ENCODE assay signal across 15 cellular contexts in genomic region chr1:158101944-158102343, GRCh38.
A peak's percentile ranks its signal among the peaks of the same experiment; 100 is the strongest.
DNase-seq lines count a peak whose midpoint lies in the region; ATAC-seq, FAIRE-seq and TF ChIP-seq lines count a peak whose summit lies in the region.
"Had no signal": no experiment of that assay in that cellular context is flagged by ENCODE, and none has a peak within 500 bp of the region (broad histone marks: within the 10 kb centered on the region; RNA-seq: fewer than 3 reads in every experiment).

No MANE protein-coding gene starts in this region.

- peak; percentile 35 for TF ChIP-seq POLR2A in endothelial cell of umbilical vein (IDR thresholded peaks at IDR 0.05; ENCODE audit: low read depth, low read length)

- no peak overlapping the region for H3K4me3 Mint-ChIP-seq in activated T-helper 2 cell treated with anti-CD3 and anti-CD28 coated beads, Interferon-gamma antibody, Interleukin-2, Interleukin-4, amounts not matched to agents 10 μg/mL and 5 μg/mL and 100 μg/mL, durations not matched to agents 14 hours and 24 hours and 36 hours (ENCODE audit: low read depth)

- no peak overlapping the region for H3K4me3 ChIP-seq in GM23248
- no peak overlapping the region for H3K4me3 ChIP-seq in endothelial cell of umbilical vein (replicated peaks in 1 of 3; ENCODE audit: insufficient read depth in 1 of 3, low read depth in 1 of 3, low read length in 3 of 3)
- H3K4me3 ChIP-seq in effector memory CD4-positive, alpha-beta T cell (ENCODE audit: insufficient read depth, low read depth, low read length, poor library complexity, severe bottlenecking) = no peak overlapping the region
- H3K4me3 ChIP-seq: adrenal gland, suprapubic skin had no signal

- H4K20me1 ChIP-seq in GM23248 (ENCODE audit: insufficient read depth) = no peaks in the 10 kb centered on the region
- H4K20me1 ChIP-seq in endothelial cell of umbilical vein (replicated peaks; ENCODE audit: control insufficient read depth, extremely low read depth, insufficient read depth, low read length) = no peaks in the 10 kb centered on the region

- CTCF ChIA-PET in endothelial cell of umbilical vein (lab: Charles Lee) = interaction anchor here (0.7 to 2.2 kb wide), 10 partner anchors 9 to 133 kb away, joined by 3 to 10 read pairs (median 4); no protein-coding TSS in a partner anchor

- H3K4me2 ChIP-seq in GM23248 (ENCODE audit: unreplicated experiment) (no peak overlapping the region), endothelial cell of umbilical vein (ENCODE audit: insufficient read depth, low read length) (peak overlapping the region; percentile 58)

- H3K9ac ChIP-seq in GM23248 (no peak overlapping the region), endothelial cell of umbilical vein (replicated peaks; ENCODE audit: extremely low read depth, insufficient read depth, low read length) (no peak overlapping the region)

- BruUV-seq in endothelial cell of umbilical vein (replicated peaks; lab: Mats Ljungman, UMichigan) = no TSS peak

- peak; percentile 91 for FAIRE-seq in endothelial cell of umbilical vein (lab: Jason Lieb, UNC)
- FAIRE-seq: endometrium had no signal

- WGBS in GM23248 (ENCODE audit: low coverage in 1 of 2, low lambda C conversion rate in 2 of 2, missing lambda C conversion rate in 2 of 2), 2 experiments = 0 to 3% methylated on average over 1 of the region's 1 CpG

- peaks cover 18% of the 10 kb centered on the region for H3K27me3 Mint-ChIP-seq in activated T-helper 2 cell treated with anti-CD3 and anti-CD28 coated beads, Interferon-gamma antibody, Interleukin-2, Interleukin-4, amounts not matched to agents 10 μg/mL and 5 μg/mL and 100 μg/mL, durations not matched to agents 14 hours and 24 hours and 36 hours (ENCODE audit: low read depth)

- H2AFZ ChIP-seq in GM23248 (no peak overlapping the region), endothelial cell of umbilical vein (ENCODE audit: low read depth, low read length) (no peak overlapping the region)

- DNase-seq in GM23248 (peak; percentile 59), NCI-H69 (lab: John Stamatoyannopoulos, UW) (peak; percentile 38), endothelial cell of umbilical vein (ENCODE audit: low read depth, low spot score) (peak; percentile 92), non-pigmented ciliary epithelial cell (ENCODE audit: low read depth) (peak; percentile 15), RPMI8226 (no peak)
- no peak for DNase-seq in effector memory CD4-positive, alpha-beta T cell
- no peak for DNase-seq in activated T-helper 2 cell treated with anti-CD3 and anti-CD28 coated beads, Interferon-gamma antibody, Interleukin-2, Interleukin-4, amounts not matched to agents 10 μg/mL and 5 μg/mL and 100 μg/mL, durations not matched to agents 14 hours and 24 hours and 36 hours (ENCODE audit: low spot score)
- DNase-seq: activated CD4-positive, alpha-beta T cell treated with anti-CD3 and anti-CD28 coated beads, Interleukin-2, amount 50 U/mL, for 48 hours; islet precursor cell; NCI-H510A treated with DMSO at 0.1 percent for 48 hours; occipital lobe had no signal

- dilution Hi-C loops in endothelial cell of umbilical vein (cut with MboI; ENCODE audit: extremely low pct_ligation_motif_present, low sequenced_read_pairs) = no loop called here

- intact Hi-C loops in endothelial cell of umbilical vein (cut with micrococcal nuclease) = no loop called here
- intact Hi-C loops in activated T-helper 2 cell treated with anti-CD3 and anti-CD28 coated beads, Interferon-gamma antibody, Interleukin-2, Interleukin-4, amounts not matched to agents 10 μg/mL and 5 μg/mL and 100 μg/mL, durations not matched to agents 14 hours and 24 hours and 36 hours (cut with micrococcal nuclease) = no loop called here

- H3K27ac Mint-ChIP-seq in activated T-helper 2 cell treated with anti-CD3 and anti-CD28 coated beads, Interferon-gamma antibody, Interleukin-2, Interleukin-4, amounts not matched to agents 10 μg/mL and 5 μg/mL and 100 μg/mL, durations not matched to agents 14 hours and 24 hours and 36 hours = no peak overlapping the region

- POLR2A ChIA-PET in endothelial cell of umbilical vein (lab: Charles Lee) = no interaction called here

- peaks cover 3% of the 10 kb centered on the region; the same call in 1 of the 2 replicates for H3K36me3 ChIP-seq in GM23248 (ENCODE audit: low read depth)
- H3K36me3 ChIP-seq in endothelial cell of umbilical vein (ENCODE audit: control insufficient read depth in 2 of 2, extremely low read depth in 1 of 2, insufficient read depth in 2 of 2, low read length in 2 of 2) = no peaks in the 10 kb centered on the region
- no peaks in the 10 kb centered on the region for H3K36me3 ChIP-seq in effector memory CD4-positive, alpha-beta T cell (ENCODE audit: control insufficient read depth, insufficient read depth, low read length)
- H3K36me3 ChIP-seq: adrenal gland, suprapubic skin had no signal

- H3K4me1 ChIP-seq in GM23248 (ENCODE audit: insufficient read depth) = peaks cover 16% of the 10 kb centered on the region; the same call in 1 of the 2 replicates
- H3K4me1 ChIP-seq in endothelial cell of umbilical vein (ENCODE audit: control insufficient read depth, extremely low read depth, insufficient read depth, low read length) = peaks cover 12% of the 10 kb centered on the region
- H3K4me1 ChIP-seq in effector memory CD4-positive, alpha-beta T cell (ENCODE audit: control insufficient read depth, insufficient read depth, low read length, poor library complexity, severe bottlenecking) = no peaks in the 10 kb centered on the region
- H3K4me1 ChIP-seq: suprapubic skin had no signal

- no peaks in the 10 kb centered on the region for H3K9me1 ChIP-seq in endothelial cell of umbilical vein (replicated peaks; ENCODE audit: control insufficient read depth, extremely low read depth, insufficient read depth, low read length)

- in situ Hi-C loops in GM23248 (cut with MboI) = no loop called here

- H3K27me3 ChIP-seq in GM23248 (replicated peaks; ENCODE audit: insufficient read depth) (no peaks in the 10 kb centered on the region), endothelial cell of umbilical vein (ENCODE audit: control insufficient read depth in 2 of 2, insufficient read depth in 2 of 2, low read length in 2 of 2) (peaks cover 26 to 30% of the 10 kb centered on the region in 2 experiments)
- H3K27me3 ChIP-seq in effector memory CD4-positive, alpha-beta T cell (replicated peaks; ENCODE audit: control insufficient read depth, insufficient read depth, low read length, poor library complexity, severe bottlenecking) = no peaks in the 10 kb centered on the region
- H3K27me3 ChIP-seq: adrenal gland had no signal

- H3K9me3 ChIP-seq in GM23248 (ENCODE audit: low read depth) (no peaks in the 10 kb centered on the region), endothelial cell of umbilical vein (replicated peaks; ENCODE audit: control insufficient read depth, insufficient read depth, low read length) (no peaks in the 10 kb centered on the region)
- no peaks in the 10 kb centered on the region for H3K9me3 ChIP-seq in effector memory CD4-positive, alpha-beta T cell (ENCODE audit: control insufficient read depth, low read length)
- H3K9me3 ChIP-seq: adrenal gland, suprapubic skin had no signal

- H3K79me2 ChIP-seq in GM23248 (ENCODE audit: insufficient read depth) = no peaks in the 10 kb centered on the region
- no peaks in the 10 kb centered on the region for H3K79me2 ChIP-seq in endothelial cell of umbilical vein (ENCODE audit: control insufficient read depth, insufficient read depth, low read length)

- no peak for ATAC-seq in HG03457 (IDR thresholded peaks at IDR 0.05; ENCODE audit: unreplicated experiment)

- peaks cover 17% of the 10 kb centered on the region; the same call in 1 of the 2 replicates for H3F3A ChIP-seq in GM23248 (ENCODE audit: insufficient read depth)

- peaks cover 5% of the 10 kb centered on the region for H3K4me1 Mint-ChIP-seq in activated T-helper 2 cell treated with anti-CD3 and anti-CD28 coated beads, Interferon-gamma antibody, Interleukin-2, Interleukin-4, amounts not matched to agents 10 μg/mL and 5 μg/mL and 100 μg/mL, durations not matched to agents 14 hours and 24 hours and 36 hours (ENCODE audit: low read depth)

- no peaks in the 10 kb centered on the region for H3K36me3 Mint-ChIP-seq in activated T-helper 2 cell treated with anti-CD3 and anti-CD28 coated beads, Interferon-gamma antibody, Interleukin-2, Interleukin-4, amounts not matched to agents 10 μg/mL and 5 μg/mL and 100 μg/mL, durations not matched to agents 14 hours and 24 hours and 36 hours (ENCODE audit: low read depth)

- TF ChIP-seq CTCF in endothelial cell of umbilical vein (IDR thresholded peaks at IDR 0.05; ENCODE audit: extremely low read depth in 1 of 2, insufficient read depth in 1 of 2, low read depth in 1 of 2, low read length in 2 of 2) = no peak

- no peaks in the 10 kb centered on the region for H3K9me2 ChIP-seq in GM23248 (ENCODE audit: insufficient read depth)

- H3K27ac ChIP-seq in GM23248 (no peak overlapping the region), endothelial cell of umbilical vein (ENCODE audit: insufficient read depth, low read depth, low read length) (peak overlapping the region; percentile 60)
- H3K27ac ChIP-seq in effector memory CD4-positive, alpha-beta T cell (ENCODE audit: insufficient read depth, low read length, poor library complexity, severe bottlenecking) = no peak overlapping the region
- H3K27ac ChIP-seq: adrenal gland, suprapubic skin had no signal

- no peaks in the 10 kb centered on the region for H3K9me3 Mint-ChIP-seq in activated T-helper 2 cell treated with anti-CD3 and anti-CD28 coated beads, Interferon-gamma antibody, Interleukin-2, Interleukin-4, amounts not matched to agents 10 μg/mL and 5 μg/mL and 100 μg/mL, durations not matched to agents 14 hours and 24 hours and 36 hours

TF ChIP-seq in endothelial cell of umbilical vein, 7 proteins besides CTCF, POLR2A, EP300 and RAD21:
- peak; percentile 95 for TF ChIP-seq JUN (IDR thresholded peaks at IDR 0.05; ENCODE audit: borderline replicate concordance, insufficient read depth, insufficient read length, low read depth)
- no peak for TF ChIP-seq MYC (IDR thresholded peaks at IDR 0.05; ENCODE audit: low read depth, low read length)
- TF ChIP-seq GATA2 (IDR thresholded peaks at IDR 0.05; ENCODE audit: insufficient read depth, insufficient read length, low read depth, low read length) = peak; percentile 96
- TF ChIP-seq EZH2 (IDR thresholded peaks at IDR 0.05; ENCODE audit: borderline replicate concordance, low read depth, low read length, severe bottlenecking) = no peak
- TF ChIP-seq MAX (IDR thresholded peaks at IDR 0.05; ENCODE audit: insufficient read depth, insufficient read length) = no peak
- TF ChIP-seq FOS (IDR thresholded peaks at IDR 0.05; ENCODE audit: borderline replicate concordance, insufficient read depth, low read length) = peak; percentile 96
- peak; percentile 71 for TF ChIP-seq POLR2AphosphoS5 (IDR thresholded peaks at IDR 0.05; ENCODE audit: insufficient read depth, low read depth, low read length)

Comparison
In these comparisons a context has a peak if more than half of its experiments do, and no peak if none do; other contexts are left out.
1. DNase-seq: peak in GM23248 (single experiment), NCI-H69 (single experiment), endothelial cell of umbilical vein (single experiment) and non-pigmented ciliary epithelial cell (single experiment); none in effector memory CD4-positive, alpha-beta T cell (0 of 3), activated T-helper 2 cell treated with anti-CD3 and anti-CD28 coated beads, Interferon-gamma antibody, Interleukin-2, Interleukin-4, amounts not matched to agents 10 μg/mL and 5 μg/mL and 100 μg/mL, durations not matched to agents 14 hours and 24 hours and 36 hours (single experiment) and RPMI8226 (single experiment).